16 cellular contexts compared by ENCODE assay signal in the genomic region with DNA sequence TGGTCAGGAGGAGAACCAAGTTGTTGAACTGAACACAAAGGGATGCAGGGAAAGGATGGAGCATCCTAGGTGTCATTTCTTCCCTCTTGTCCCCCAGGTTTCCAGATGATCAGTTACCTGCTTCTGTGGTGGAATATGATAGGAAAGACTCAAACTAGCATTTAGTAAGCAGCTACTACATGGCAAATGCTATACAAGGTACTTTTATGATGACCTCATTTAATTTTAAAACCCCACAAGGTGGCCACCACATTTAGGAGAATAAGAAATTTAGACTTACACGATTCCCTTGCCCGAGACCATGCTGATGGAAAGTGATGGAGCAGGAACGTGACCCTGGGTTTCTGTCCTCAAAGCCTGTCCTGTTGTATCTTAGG. TPM values are rescaled to one million over a fixed set of nuclear protein-coding genes. Genes with fewer than 3 reads are reported as not detected.
DNase-seq lines count a peak whose midpoint lies in the region; ATAC-seq and TF ChIP-seq lines count a peak whose summit lies in the region.
"Had no signal": no experiment of that assay in that cellular context is flagged by ENCODE, and none has a peak within 500 bp of the region (broad histone marks: within the 10 kb centered on the region; RNA-seq: fewer than 3 reads in every experiment).

No MANE protein-coding gene starts in this region.

- H3K27ac ChIP-seq in gastroesophageal sphincter, result no peak overlapping the region
- H3K27ac ChIP-seq: BLaER1, brain microvascular endothelial cell, gastrocnemius medialis, Peyer's patch had no signal

- intact Hi-C loops in activated CD8-positive, alpha-beta T cell treated with anti-CD3 and anti-CD28 coated beads for 36 hours (cut with micrococcal nuclease), result loop anchor here (2.0 kb wide), 3 partner anchors 15 to 39 kb away; no protein-coding TSS in a partner anchor

- no peaks in the 10 kb centered on the region for H3K27me3 Mint-ChIP-seq in activated CD8-positive, alpha-beta T cell treated with anti-CD3 and anti-CD28 coated beads for 36 hours

- H3K4me3 ChIP-seq in GM06990 (replicated peaks; ENCODE audit: low read depth, low read length), result peak overlapping the region; percentile 17; the same call in 1 of the 2 replicates
- H3K4me3 ChIP-seq in gastroesophageal sphincter, result no peak overlapping the region
- H3K4me3 ChIP-seq: BLaER1, gastrocnemius medialis, Peyer's patch had no signal

- peaks cover 18% of the 10 kb centered on the region for H3K36me3 Mint-ChIP-seq in activated CD8-positive, alpha-beta T cell treated with anti-CD3 and anti-CD28 coated beads for 36 hours (ENCODE audit: low read depth)

- H3K9me3 Mint-ChIP-seq in activated CD8-positive, alpha-beta T cell treated with anti-CD3 and anti-CD28 coated beads for 36 hours, result no peaks in the 10 kb centered on the region
- H3K9me3 Mint-ChIP-seq: endodermal cell had no signal

- H3K27me3 ChIP-seq in GM06990 (replicated peaks; ENCODE audit: control insufficient read depth, insufficient read depth, low read length), result no peaks in the 10 kb centered on the region
- H3K27me3 ChIP-seq in gastroesophageal sphincter, result no peaks in the 10 kb centered on the region
- H3K27me3 ChIP-seq: BLaER1, brain microvascular endothelial cell, gastrocnemius medialis, Peyer's patch had no signal

- TF ChIP-seq CTCF in GM06990 (IDR thresholded peaks at IDR 0.05; ENCODE audit: insufficient read depth, low read length, poor library complexity, severe bottlenecking), result no peak
- TF ChIP-seq CTCF in activated CD8-positive, alpha-beta T cell treated with anti-CD3 and anti-CD28 coated beads for 36 hours (IDR thresholded peaks at IDR 0.05), result no peak
- no peak for TF ChIP-seq CTCF in gastroesophageal sphincter (IDR thresholded peaks at IDR 0.05)

- CTCF ChIA-PET in activated CD8-positive, alpha-beta T cell treated with anti-CD3 and anti-CD28 coated beads for 36 hours (lab: Charles Lee), result interaction anchor here (0.7 to 2.5 kb wide), 9 partner anchors 10 to 69 kb away, joined by 3 to 9 read pairs (median 4); no protein-coding TSS in a partner anchor

- TF ChIP-seq EP300 in gastroesophageal sphincter (IDR thresholded peaks at IDR 0.05), result no peak

- no peaks in the 10 kb centered on the region; the same call in 1 of the 2 replicates for H3K36me3 ChIP-seq in GM06990 (ENCODE audit: control insufficient read depth, insufficient read depth, low read length)
- H3K36me3 ChIP-seq in gastroesophageal sphincter, result peaks cover 0 to 19% of the 10 kb centered on the region in 2 donors

- peak overlapping the region; percentile 42 for H3K4me3 Mint-ChIP-seq in activated CD8-positive, alpha-beta T cell treated with anti-CD3 and anti-CD28 coated beads for 36 hours
- H3K4me3 Mint-ChIP-seq: endodermal cell had no signal

- 85 to 90% methylated on average over 3 of the region's 3 CpGs for WGBS in gastroesophageal sphincter (ENCODE audit: low coverage in 1 of 2), 2 donors

- H3K4me1 Mint-ChIP-seq in activated CD8-positive, alpha-beta T cell treated with anti-CD3 and anti-CD28 coated beads for 36 hours (ENCODE audit: low read depth), result peaks cover 56% of the 10 kb centered on the region
- H3K4me1 Mint-ChIP-seq: endodermal cell had no signal

- no peak for DNase-seq in GM06990 (ENCODE audit: extremely low read depth, insufficient read length)
- no peak for DNase-seq in activated CD8-positive, alpha-beta T cell treated with anti-CD3 and anti-CD28 coated beads for 36 hours
- no peak for DNase-seq in NCI-H526 (lab: John Stamatoyannopoulos, UW)
- DNase-seq: brain microvascular endothelial cell, endodermal cell, gastrocnemius medialis, Peyer's patch, T-helper 9 cell had no signal

- no peaks in the 10 kb centered on the region for H3K4me1 ChIP-seq in gastroesophageal sphincter
- H3K4me1 ChIP-seq: gastrocnemius medialis, Peyer's patch had no signal

- peak; percentile 8 for ATAC-seq in GM19351 (IDR thresholded peaks at IDR 0.05; ENCODE audit: unreplicated experiment)
- peak; percentile 11 for ATAC-seq in HG02852 (IDR thresholded peaks at IDR 0.05; ENCODE audit: unreplicated experiment)
- peak; percentile 12 for ATAC-seq in activated CD8-positive, alpha-beta T cell treated with anti-CD3 and anti-CD28 coated beads for 36 hours
- no peak for ATAC-seq in gastroesophageal sphincter
- ATAC-seq in HG03095 (IDR thresholded peaks at IDR 0.05; ENCODE audit: unreplicated experiment), result no peak
- no peak for ATAC-seq in activated CD4-positive, CD25-positive, alpha-beta regulatory T cell treated with anti-CD3 and anti-CD28 coated beads, Interleukin-2, amount 50 U/mL, for 24 hours
- ATAC-seq: gastrocnemius medialis had no signal

- H3K27ac Mint-ChIP-seq in activated CD8-positive, alpha-beta T cell treated with anti-CD3 and anti-CD28 coated beads for 36 hours, result peak overlapping the region; percentile 92
- H3K27ac Mint-ChIP-seq: endodermal cell had no signal

- POLR2A ChIA-PET in activated CD8-positive, alpha-beta T cell treated with anti-CD3 and anti-CD28 coated beads for 36 hours (lab: Charles Lee), result interaction anchor here (0.7 to 1.8 kb wide), 8 partner anchors 12 to 70 kb away, joined by 3 to 7 read pairs (median 4); no protein-coding TSS in a partner anchor

- no peaks in the 10 kb centered on the region for H3K9me3 ChIP-seq in gastroesophageal sphincter
- H3K9me3 ChIP-seq: BLaER1, gastrocnemius medialis, Peyer's patch had no signal

- TF ChIP-seq POLR2A in gastroesophageal sphincter (IDR thresholded peaks at IDR 0.05), result no peak

RNA-seq across cellular contexts. Expression of a gene that starts 40.9 kb away (rescaled TPM):
- 10 to 100 TPM; 17.4 to 18.8 TPM for total RNA-seq in activated CD8-positive, alpha-beta T cell treated with anti-CD3 and anti-CD28 coated beads for 36 hours
- not detected for total RNA-seq in gastroesophageal sphincter
- total RNA-seq: kidney epithelial cell, Peyer's patch, renal cortical epithelial cell had no signal

Comparison
In these comparisons a context has a peak if more than half of its experiments do, and no peak if none do; other contexts are left out.
1. ATAC-seq: peak in GM19351 (single experiment), HG02852 (single experiment) and activated CD8-positive, alpha-beta T cell treated with anti-CD3 and anti-CD28 coated beads for 36 hours (single experiment); none in gastroesophageal sphincter (single experiment), HG03095 (single experiment) and activated CD4-positive, CD25-positive, alpha-beta regulatory T cell treated with anti-CD3 and anti-CD28 coated beads, Interleukin-2, amount 50 U/mL, for 24 hours (0 of 2).
2. RNA of a gene that starts 40.9 kb away (total RNA-seq): 17.4 to 18.8 TPM in activated CD8-positive, alpha-beta T cell treated with anti-CD3 and anti-CD28 coated beads for 36 hours; not detected in gastroesophageal sphincter; every median in the first group is over 10 times any median in the second.